In the genomic region with DNA sequence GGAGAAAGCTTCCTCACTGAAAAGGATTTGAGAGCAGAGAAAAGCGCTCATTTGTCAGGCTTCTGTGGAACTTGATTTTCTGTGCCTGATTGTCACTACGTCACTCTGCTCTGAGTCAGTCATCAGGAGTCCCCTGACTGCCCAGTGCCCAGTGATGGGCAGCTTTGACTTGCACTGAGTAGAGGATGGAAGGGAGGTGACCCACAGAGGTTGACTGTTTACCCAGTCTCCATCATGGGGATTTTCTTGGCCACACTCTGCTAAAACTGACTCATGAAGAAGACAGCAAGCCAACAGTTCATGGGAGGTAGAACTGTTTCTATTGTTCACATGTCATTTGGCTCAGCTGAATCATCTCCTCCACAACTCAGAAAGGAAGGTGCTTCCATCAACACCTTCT, we compare ENCODE assay signal across 11 cellular contexts.
DNase-seq lines count a peak whose midpoint lies in the region; ATAC-seq, FAIRE-seq and TF ChIP-seq lines count a peak whose summit lies in the region.
"Had no signal": no experiment of that assay in that cellular context is flagged by ENCODE, and none has a peak within 500 bp of the region (broad histone marks: within the 10 kb centered on the region; RNA-seq: fewer than 3 reads in every experiment).

No MANE protein-coding gene starts in this region.

- H3K4me1 Mint-ChIP-seq in activated T-helper 2 cell treated with anti-CD3 and anti-CD28 coated beads, Interferon-gamma antibody, Interleukin-2, Interleukin-4, amounts not matched to agents 10 μg/mL and 5 μg/mL and 100 μg/mL, durations not matched to agents 14 hours and 24 hours and 36 hours (ENCODE audit: low read depth) = peaks cover 52% of the 10 kb centered on the region

- H3K27ac ChIP-seq in kidney (ENCODE audit: low read depth in 2 of 2, low read length in 2 of 2) = no peak overlapping the region
- H3K27ac ChIP-seq in colonic mucosa = no peak overlapping the region

- H3K9me3 Mint-ChIP-seq in activated T-helper 2 cell treated with anti-CD3 and anti-CD28 coated beads, Interferon-gamma antibody, Interleukin-2, Interleukin-4, amounts not matched to agents 10 μg/mL and 5 μg/mL and 100 μg/mL, durations not matched to agents 14 hours and 24 hours and 36 hours = peaks cover 2% of the 10 kb centered on the region
- H3K9me3 Mint-ChIP-seq: dendritic cell treated with granulocyte-macrophage colony-stimulating factor and Interleukin-4, amounts not matched to agents 40 ng/mL and 50 ng/mL, for 4 days had no signal

- no peak for TF ChIP-seq CTCF in kidney (IDR thresholded peaks at IDR 0.05; ENCODE audit: borderline replicate concordance, extremely low read depth, insufficient read depth)
- no peak for TF ChIP-seq CTCF in colonic mucosa (IDR thresholded peaks at IDR 0.05)

- no peaks in the 10 kb centered on the region for H3K9me3 ChIP-seq in kidney (ENCODE audit: control insufficient read depth in 1 of 2, low read length in 2 of 2)
- no peaks in the 10 kb centered on the region for H3K9me3 ChIP-seq in colonic mucosa

- H3K9ac ChIP-seq in kidney (ENCODE audit: low read length in 2 of 2) (no peak overlapping the region), colonic mucosa (ENCODE audit: low read depth in 2 of 2, low read length in 2 of 2) (no peak overlapping the region)

- H3K36me3 ChIP-seq in kidney (ENCODE audit: control insufficient read depth in 1 of 2, insufficient read depth in 2 of 2, low read length in 2 of 2) (no peaks in the 10 kb centered on the region), colonic mucosa (no peaks in the 10 kb centered on the region)

- H3K27me3 ChIP-seq in colonic mucosa = no peaks in the 10 kb centered on the region

- DNase-seq in EL = peak; percentile 38
- DNase-seq in HT1080 (ENCODE audit: low read depth) = peak; percentile 96
- no peak for DNase-seq in kidney
- no peak for DNase-seq in activated T-helper 2 cell treated with anti-CD3 and anti-CD28 coated beads, Interferon-gamma antibody, Interleukin-2, Interleukin-4, amounts not matched to agents 10 μg/mL and 5 μg/mL and 100 μg/mL, durations not matched to agents 14 hours and 24 hours and 36 hours (ENCODE audit: low spot score)
- DNase-seq in colonic mucosa = no peak
- DNase-seq: DMS 273 treated with DMSO at 0.1 percent for 48 hours, left ventricle myocardium superior had no signal

- peaks cover 3% of the 10 kb centered on the region for H3K36me3 Mint-ChIP-seq in activated T-helper 2 cell treated with anti-CD3 and anti-CD28 coated beads, Interferon-gamma antibody, Interleukin-2, Interleukin-4, amounts not matched to agents 10 μg/mL and 5 μg/mL and 100 μg/mL, durations not matched to agents 14 hours and 24 hours and 36 hours (ENCODE audit: low read depth)

- no peak for FAIRE-seq in kidney (lab: Jason Lieb, UNC)

- peaks cover 4% of the 10 kb centered on the region for H3K27me3 Mint-ChIP-seq in activated T-helper 2 cell treated with anti-CD3 and anti-CD28 coated beads, Interferon-gamma antibody, Interleukin-2, Interleukin-4, amounts not matched to agents 10 μg/mL and 5 μg/mL and 100 μg/mL, durations not matched to agents 14 hours and 24 hours and 36 hours (ENCODE audit: low read depth)

- H3K4me3 ChIP-seq in kidney (ENCODE audit: low read length in 2 of 2) (no peak overlapping the region), colonic mucosa (no peak overlapping the region)

- H3K27ac Mint-ChIP-seq in activated T-helper 2 cell treated with anti-CD3 and anti-CD28 coated beads, Interferon-gamma antibody, Interleukin-2, Interleukin-4, amounts not matched to agents 10 μg/mL and 5 μg/mL and 100 μg/mL, durations not matched to agents 14 hours and 24 hours and 36 hours = no peak overlapping the region
- H3K27ac Mint-ChIP-seq: dendritic cell treated with granulocyte-macrophage colony-stimulating factor and Interleukin-4, amounts not matched to agents 40 ng/mL and 50 ng/mL, for 4 days had no signal

- no peak overlapping the region for H3K4me3 Mint-ChIP-seq in activated T-helper 2 cell treated with anti-CD3 and anti-CD28 coated beads, Interferon-gamma antibody, Interleukin-2, Interleukin-4, amounts not matched to agents 10 μg/mL and 5 μg/mL and 100 μg/mL, durations not matched to agents 14 hours and 24 hours and 36 hours (ENCODE audit: low read depth)
- H3K4me3 Mint-ChIP-seq: dendritic cell treated with granulocyte-macrophage colony-stimulating factor and Interleukin-4, amounts not matched to agents 40 ng/mL and 50 ng/mL, for 4 days had no signal

- H3K4me1 ChIP-seq in kidney (ENCODE audit: control insufficient read depth in 1 of 2, insufficient read depth in 1 of 2, low read depth in 1 of 2, low read length in 2 of 2) (no peaks in the 10 kb centered on the region), colonic mucosa (no peaks in the 10 kb centered on the region)

- peak; percentile 37 for ATAC-seq in GM21381 (IDR thresholded peaks at IDR 0.05; ENCODE audit: unreplicated experiment)
- ATAC-seq in esophagus mucosa = peak; percentile 96
- no peak for ATAC-seq in HG03520 (IDR thresholded peaks at IDR 0.05; ENCODE audit: unreplicated experiment)
- ATAC-seq: left ventricle myocardium superior had no signal

- intact Hi-C loops in kidney (cut with DNase I) = no loop called here
- intact Hi-C loops in activated T-helper 2 cell treated with anti-CD3 and anti-CD28 coated beads, Interferon-gamma antibody, Interleukin-2, Interleukin-4, amounts not matched to agents 10 μg/mL and 5 μg/mL and 100 μg/mL, durations not matched to agents 14 hours and 24 hours and 36 hours (cut with micrococcal nuclease) = loop anchor here (1.0 to 10.0 kb wide), 3 partner anchors 29 to 379 kb away; no protein-coding TSS in a partner anchor
- intact Hi-C loops in colonic mucosa (cut with DNase I) = no loop called here

Comparison
In these comparisons a context has a peak if more than half of its experiments do, and no peak if none do; other contexts are left out.
1. DNase-seq: peak in EL (single experiment) and HT1080 (single experiment); none in kidney (single experiment), activated T-helper 2 cell treated with anti-CD3 and anti-CD28 coated beads, Interferon-gamma antibody, Interleukin-2, Interleukin-4, amounts not matched to agents 10 μg/mL and 5 μg/mL and 100 μg/mL, durations not matched to agents 14 hours and 24 hours and 36 hours (single experiment) and colonic mucosa (single experiment).